ENCODE assay signal across 15 cellular contexts in the genomic region with DNA sequence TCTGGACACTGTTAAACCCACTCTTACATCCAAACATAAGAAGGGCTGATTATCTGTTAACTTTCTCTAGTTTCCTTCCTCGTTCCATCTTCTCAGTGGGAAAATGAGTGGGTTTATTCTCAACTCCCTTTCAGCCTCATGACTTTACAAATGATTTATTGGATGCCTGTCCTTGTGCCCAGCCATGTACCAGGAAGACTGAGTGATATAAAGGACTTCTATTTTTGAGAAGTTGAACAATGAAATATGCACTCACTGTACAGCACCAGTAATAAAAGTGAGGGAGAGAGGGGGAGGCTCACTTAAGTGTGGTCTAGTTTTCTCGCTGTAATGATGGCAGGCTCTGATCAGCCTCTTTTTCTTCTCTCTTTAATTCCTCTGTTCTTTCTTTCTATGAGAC.
DNase-seq lines count a peak whose midpoint lies in the region; ATAC-seq and TF ChIP-seq lines count a peak whose summit lies in the region.
"Had no signal": no experiment of that assay in that cellular context is flagged by ENCODE, and none has a peak within 500 bp of the region (broad histone marks: within the 10 kb centered on the region; RNA-seq: fewer than 3 reads in every experiment).

No MANE protein-coding gene starts in this region.

- no peak overlapping the region for H3K9ac ChIP-seq in mesendoderm (ENCODE audit: low read length)

- H3K79me2 ChIP-seq in mesendoderm (ENCODE audit: control insufficient read depth, insufficient read depth, low read length), result no peaks in the 10 kb centered on the region

- no peaks in the 10 kb centered on the region for H3K79me1 ChIP-seq in mesendoderm (ENCODE audit: low read length)

- H3K36me3 ChIP-seq in mesendoderm (ENCODE audit: control insufficient read depth, insufficient read depth, low read length) (no peaks in the 10 kb centered on the region), gastrocnemius medialis (no peaks in the 10 kb centered on the region)
- H3K36me3 ChIP-seq: Peyer's patch had no signal

- H2BK15ac ChIP-seq in mesendoderm (replicated peaks; ENCODE audit: low read depth), result no peak overlapping the region

- no peak for TF ChIP-seq POLR2A in gastrocnemius medialis (IDR thresholded peaks at IDR 0.05)

- H3K56ac ChIP-seq in mesendoderm (ENCODE audit: low read length), result peak overlapping the region; percentile 47

- no peak overlapping the region for H3K4me2 ChIP-seq in mesendoderm (ENCODE audit: low read length)
- H3K4me2 ChIP-seq: A549 had no signal

- H3K18ac ChIP-seq in mesendoderm (ENCODE audit: low read length), result no peak overlapping the region

- no peak overlapping the region for H3K4ac ChIP-seq in mesendoderm (ENCODE audit: low read depth, low read length)

- H3K9me3 ChIP-seq in gastrocnemius medialis, result no peaks in the 10 kb centered on the region
- H3K9me3 ChIP-seq: A549, Peyer's patch had no signal

- no peak overlapping the region for H3K4me3 ChIP-seq in mesendoderm (ENCODE audit: low read length)
- no peak overlapping the region for H3K4me3 ChIP-seq in gastrocnemius medialis
- H3K4me3 ChIP-seq: A549, GM12878, Peyer's patch had no signal

- H3K27me3 ChIP-seq in mesendoderm (ENCODE audit: insufficient read depth, low read length, poor library complexity) (no peaks in the 10 kb centered on the region), gastrocnemius medialis (no peaks in the 10 kb centered on the region)
- H3K27me3 ChIP-seq: Peyer's patch had no signal

- TF ChIP-seq CTCF in C4-2B (conservative IDR thresholded peaks at IDR 0.05), result no peak
- TF ChIP-seq CTCF in VCaP (conservative IDR thresholded peaks at IDR 0.05), result no peak
- no peak for TF ChIP-seq CTCF in gastrocnemius medialis (IDR thresholded peaks at IDR 0.05 in 4 of 5, conservative IDR thresholded peaks at IDR 0.05 in 1 of 5)

- H3K4me1 ChIP-seq in mesendoderm (ENCODE audit: control insufficient read depth, low read depth, low read length) (peaks cover 5% of the 10 kb centered on the region), gastrocnemius medialis (peaks cover 12 to 20% of the 10 kb centered on the region in 2 donors)
- H3K4me1 ChIP-seq: A549, Peyer's patch had no signal

- no peak overlapping the region for H4K5ac ChIP-seq in mesendoderm (ENCODE audit: low read length)

- no peak overlapping the region for H2BK5ac ChIP-seq in mesendoderm (ENCODE audit: low read length)

- H2AK5ac ChIP-seq in mesendoderm (ENCODE audit: low read length), result no peak overlapping the region

- intact Hi-C loops in gastrocnemius medialis (cut with DNase I; ENCODE audit: low total_unique reads), result loop anchor here (2.0 to 5.0 kb wide), 3 partner anchors 50 to 278 kb away; no protein-coding TSS in a partner anchor

- H2BK120ac ChIP-seq in mesendoderm (ENCODE audit: low read depth, low read length), result no peak overlapping the region

- ATAC-seq in gastrocnemius medialis (peak in 1 of 2 donors; percentile 27), HG02840 (IDR thresholded peaks at IDR 0.05; ENCODE audit: low FRiP score, unreplicated experiment) (no peak), GM19467 (IDR thresholded peaks at IDR 0.05; ENCODE audit: unreplicated experiment) (no peak), HG02623 (IDR thresholded peaks at IDR 0.05; ENCODE audit: unreplicated experiment) (no peak)
- ATAC-seq: A549, GM12878 had no signal

- H3K27ac ChIP-seq in C4-2B (peak overlapping the region; percentile 73; the same call in 1 of the 2 replicates), VCaP (peak overlapping the region; percentile 75), mesendoderm (ENCODE audit: low read depth, low read length) (no peak overlapping the region), gastrocnemius medialis (peak overlapping the region; percentile 60 to 83 (median 76))
- H3K27ac ChIP-seq: A549, Peyer's patch had no signal

- in situ Hi-C loops in gastrocnemius medialis (cut with MboI; ENCODE audit: low sequenced_read_pairs in 4 of 4), result no loop called here

- WGBS in mesendoderm (ENCODE audit: extremely low coverage, insufficient coverage, low lambda C conversion rate), result no CpG with 5 or more reads among the region's 2 CpGs

- no peak overlapping the region for H3K23ac ChIP-seq in mesendoderm (ENCODE audit: low read length)

- H4K8ac ChIP-seq in mesendoderm (ENCODE audit: low read depth, low read length), result no peak overlapping the region

- DNase-seq in mesendoderm (no peak), gastrocnemius medialis (no peak), HT-29 (ENCODE audit: low spot score) (no peak)
- DNase-seq: CD4-positive, CD25-positive, alpha-beta regulatory T cell; GOT3; KBM-7; NCI-H1048; Peyer's patch had no signal
